ENCODE assay signal across 8 cellular contexts in the genomic region with DNA sequence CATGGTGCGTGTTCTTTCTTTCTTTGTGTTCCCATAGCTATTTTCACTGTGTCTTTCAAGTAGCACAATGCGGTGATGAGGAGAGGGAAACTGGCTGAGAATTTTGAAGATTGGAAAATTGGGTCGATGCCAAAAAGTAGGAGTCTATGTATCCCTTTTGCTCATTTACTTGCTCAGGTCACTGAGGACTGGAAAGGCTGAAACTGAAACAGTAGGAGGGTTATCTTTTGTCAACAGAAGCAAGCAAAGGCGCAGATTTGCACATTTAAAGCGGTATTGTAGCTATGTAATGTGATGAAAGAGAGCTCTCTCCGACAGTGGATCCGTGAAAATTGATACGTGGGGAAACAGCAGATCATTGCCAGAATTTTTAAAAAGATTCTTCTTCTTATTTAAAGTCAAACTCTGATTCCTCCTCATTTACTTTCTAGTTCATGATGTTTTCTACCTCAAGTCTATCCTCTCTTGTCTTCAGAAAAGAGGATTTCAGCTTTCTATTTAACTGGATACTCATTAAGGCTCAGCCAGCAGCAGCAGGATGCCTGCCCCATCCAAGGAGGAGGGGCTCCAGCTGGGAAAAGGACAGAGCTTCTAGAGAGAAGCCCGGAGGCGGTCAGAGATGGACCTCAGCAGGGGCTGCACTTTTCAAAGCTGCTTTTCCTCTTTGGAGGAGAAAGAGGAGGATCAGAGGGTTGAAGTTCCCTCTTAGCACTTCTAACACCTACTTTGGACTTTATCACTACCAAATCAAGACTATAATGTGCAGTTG. TPM values are rescaled to one million over a fixed set of nuclear protein-coding genes. Genes with fewer than 3 reads are reported as not detected.
A peak's percentile ranks its signal among the peaks of the same experiment; 100 is the strongest.
DNase-seq lines count a peak whose midpoint lies in the region; ATAC-seq and TF ChIP-seq lines count a peak whose summit lies in the region.

No MANE protein-coding gene starts in this region.

- H3K9me3 Mint-ChIP-seq in neural progenitor cell (peaks cover 5% of the 10 kb centered on the region), Caco-2 (ENCODE audit: unreplicated experiment) (no peaks in the 10 kb centered on the region)
- peaks cover 4% of the 10 kb centered on the region for H3K9me3 Mint-ChIP-seq in activated naive CD4-positive, alpha-beta T cell treated with anti-CD3 and anti-CD28 coated beads, Interleukin-2, amount 10 ng/mL, durations not matched to agents 7 days and 5 days

- H3K9ac ChIP-seq in neural progenitor cell, result no peak overlapping the region

- intact Hi-C loops in Caco-2 (cut with micrococcal nuclease; ENCODE audit: unreplicated experiment), result no loop called here

- H3K79me2 ChIP-seq in neural progenitor cell (ENCODE audit: low read depth), result no peaks in the 10 kb centered on the region

- no TSS peak for BruUV-seq in Caco-2 (replicated peaks; lab: Mats Ljungman, UMichigan)

- no peak for TF ChIP-seq CTCF in fibroblast of mammary gland (conservative IDR thresholded peaks at IDR 0.05; ENCODE audit: control insufficient read depth, insufficient read depth, low read depth, low read length)
- no peak for TF ChIP-seq CTCF in neural progenitor cell (IDR thresholded peaks at IDR 0.05)
- no peak for TF ChIP-seq CTCF in foreskin keratinocyte (conservative IDR thresholded peaks at IDR 0.05)
- TF ChIP-seq CTCF in Caco-2 (IDR thresholded peaks at IDR 0.05; ENCODE audit: insufficient read depth in 1 of 2, low read depth in 1 of 2, low read length in 1 of 2, severe bottlenecking in 1 of 2, unreplicated experiment in 1 of 2), result no peak

- H3K27me3 ChIP-seq in neural progenitor cell (peaks cover 82% of the 10 kb centered on the region), foreskin keratinocyte (no peaks in the 10 kb centered on the region), Caco-2 (replicated peaks; ENCODE audit: control insufficient read depth, insufficient read depth, low read length) (no peaks in the 10 kb centered on the region)

- peaks cover 34% of the 10 kb centered on the region for H3K4me1 ChIP-seq in neural progenitor cell
- H3K4me1 ChIP-seq in foreskin keratinocyte, result peaks cover 5% of the 10 kb centered on the region
- H3K4me1 ChIP-seq in Caco-2, result no peaks in the 10 kb centered on the region

- DNase-seq in EL (peak; percentile 56), NCI-H345 treated with DMSO at 0.1 percent for 48 hours (lab: John Stamatoyannopoulos, UW; ENCODE audit: unreplicated experiment) (peak; percentile 73), fibroblast of mammary gland (ENCODE audit: low read depth) (no peak), neural progenitor cell (ENCODE audit: low spot score) (peak; percentile 92), foreskin keratinocyte (no peak), Caco-2 (no peak)
- DNase-seq in stimulated activated CD8-positive, alpha-beta memory T cell treated with anti-CD3 and anti-CD28 coated beads, Interleukin-4, amount 100 ng/mL, for 48 hours, result no peak
- DNase-seq in activated naive CD4-positive, alpha-beta T cell treated with anti-CD3 and anti-CD28 coated beads, Interleukin-2, amount 10 ng/mL, durations not matched to agents 7 days and 5 days, result no peak

- no peaks in the 10 kb centered on the region for H3K36me3 Mint-ChIP-seq in neural progenitor cell
- peaks cover 7% of the 10 kb centered on the region for H3K36me3 Mint-ChIP-seq in activated naive CD4-positive, alpha-beta T cell treated with anti-CD3 and anti-CD28 coated beads, Interleukin-2, amount 10 ng/mL, durations not matched to agents 7 days and 5 days
- H3K36me3 Mint-ChIP-seq in Caco-2 (ENCODE audit: insufficient read depth, unreplicated experiment), result no peaks in the 10 kb centered on the region

- H3K4me3 Mint-ChIP-seq in neural progenitor cell, result peak overlapping the region; percentile 78
- no peak overlapping the region for H3K4me3 Mint-ChIP-seq in activated naive CD4-positive, alpha-beta T cell treated with anti-CD3 and anti-CD28 coated beads, Interleukin-2, amount 10 ng/mL, durations not matched to agents 7 days and 5 days
- H3K4me3 Mint-ChIP-seq in Caco-2 (ENCODE audit: unreplicated experiment), result no peak overlapping the region

- peak overlapping the region; percentile 1 for H3K27ac ChIP-seq in neural progenitor cell
- no peak overlapping the region for H3K27ac ChIP-seq in foreskin keratinocyte

- no peaks in the 10 kb centered on the region for H4K20me1 ChIP-seq in neural progenitor cell (ENCODE audit: low read depth)

- CTCF ChIA-PET in activated naive CD4-positive, alpha-beta T cell treated with anti-CD3 and anti-CD28 coated beads, Interleukin-2, amount 10 ng/mL, durations not matched to agents 7 days and 5 days (lab: Charles Lee), result interaction anchor here (0.6 kb wide), 1 partner anchor 1188 kb away, joined by 3 read pairs; no protein-coding TSS in a partner anchor
- CTCF ChIA-PET in Caco-2 (lab: Charles Lee), result no interaction called here

- H3K4me3 ChIP-seq in fibroblast of mammary gland (ENCODE audit: control insufficient read depth, low read depth, low read length) (peak overlapping the region; percentile 19), neural progenitor cell (peak overlapping the region; percentile 18), Caco-2 (ENCODE audit: low read depth, low read length) (no peak overlapping the region)

- peak overlapping the region; percentile 67 for H3K4me2 ChIP-seq in neural progenitor cell

- H3F3A ChIP-seq in neural progenitor cell (ENCODE audit: low read depth), result peaks cover 40% of the 10 kb centered on the region

- H3K9me3 ChIP-seq in neural progenitor cell (ENCODE audit: low read depth), result no peaks in the 10 kb centered on the region
- H3K9me3 ChIP-seq in Caco-2, result no peaks in the 10 kb centered on the region

- POLR2A ChIA-PET in Caco-2 (lab: Charles Lee), result no interaction called here

- no peak for ATAC-seq in foreskin keratinocyte

- H3K36me3 ChIP-seq in neural progenitor cell (no peaks in the 10 kb centered on the region), Caco-2 (ENCODE audit: control insufficient read depth, insufficient read depth, low read length) (no peaks in the 10 kb centered on the region)

- no peak overlapping the region for H2AFZ ChIP-seq in neural progenitor cell (replicated peaks)

- H3K27me3 Mint-ChIP-seq in neural progenitor cell (ENCODE audit: insufficient read depth, low read depth) (peaks cover 14% of the 10 kb centered on the region), Caco-2 (ENCODE audit: insufficient read depth, unreplicated experiment) (peaks cover 11% of the 10 kb centered on the region)
- H3K27me3 Mint-ChIP-seq in activated naive CD4-positive, alpha-beta T cell treated with anti-CD3 and anti-CD28 coated beads, Interleukin-2, amount 10 ng/mL, durations not matched to agents 7 days and 5 days, result peaks cover 14% of the 10 kb centered on the region

- peaks cover 39% of the 10 kb centered on the region for H3K4me1 Mint-ChIP-seq in neural progenitor cell
- no peaks in the 10 kb centered on the region for H3K4me1 Mint-ChIP-seq in activated naive CD4-positive, alpha-beta T cell treated with anti-CD3 and anti-CD28 coated beads, Interleukin-2, amount 10 ng/mL, durations not matched to agents 7 days and 5 days
- peaks cover 7% of the 10 kb centered on the region for H3K4me1 Mint-ChIP-seq in Caco-2 (ENCODE audit: low read depth, unreplicated experiment)

- H3K27ac Mint-ChIP-seq in neural progenitor cell (peak overlapping the region; percentile 96), Caco-2 (ENCODE audit: unreplicated experiment) (no peak overlapping the region)
- no peak overlapping the region for H3K27ac Mint-ChIP-seq in activated naive CD4-positive, alpha-beta T cell treated with anti-CD3 and anti-CD28 coated beads, Interleukin-2, amount 10 ng/mL, durations not matched to agents 7 days and 5 days

RNA-seq across cellular contexts. Expression of gene FYN, which starts 15.9 kb away (rescaled TPM):
- total RNA-seq in neural progenitor cell (ENCODE audit: low replicate concordance), result 149 and 167 TPM in 2 replicates
- total RNA-seq in foreskin keratinocyte, result 46.4 and 61.1 TPM in 2 replicates
- 37.8 and 42.4 TPM in 2 replicates for polyA plus RNA-seq in foreskin keratinocyte
- total RNA-seq in Caco-2 (2022), result 7.2 and 7.6 TPM in 2 replicates

Comparison
In these comparisons a context has a peak if more than half of its experiments do, and no peak if none do; other contexts are left out.
1. DNase-seq: peak in EL (single experiment), NCI-H345 treated with DMSO at 0.1 percent for 48 hours (single experiment) and neural progenitor cell (single experiment); none in fibroblast of mammary gland (single experiment), stimulated activated CD8-positive, alpha-beta memory T cell treated with anti-CD3 and anti-CD28 coated beads, Interleukin-4, amount 100 ng/mL, for 48 hours (single experiment), foreskin keratinocyte (0 of 2), activated naive CD4-positive, alpha-beta T cell treated with anti-CD3 and anti-CD28 coated beads, Interleukin-2, amount 10 ng/mL, durations not matched to agents 7 days and 5 days (single experiment) and Caco-2 (0 of 2).